In genomic region chr5:143547342-143547741, GRCh38 we compare ENCODE assay signal across 1 cellular context.
TF ChIP-seq lines count a peak whose summit lies in the region.

No MANE protein-coding gene starts in this region.

TF ChIP-seq in HepG2, 621 proteins besides CTCF, POLR2A, EP300 and RAD21 (continued from another document and continues in another):
- TF ChIP-seq REL (CRISPR knock-in tag; conservative IDR thresholded peaks at IDR 0.05), result no peak
- TF ChIP-seq SETDB1 (CRISPR knock-in tag; IDR thresholded peaks at IDR 0.05; ENCODE audit: borderline replicate concordance), result no peak
- TF ChIP-seq SP2 (CRISPR knock-in tag; IDR thresholded peaks at IDR 0.05), result no peak
- TF ChIP-seq TRIM24 (CRISPR knock-in tag; IDR thresholded peaks at IDR 0.05), result no peak
- TF ChIP-seq ZNF839 (CRISPR knock-in tag; IDR thresholded peaks at IDR 0.05; ENCODE audit: borderline replicate concordance), result no peak
- no peak for TF ChIP-seq ZNF605 (CRISPR knock-in tag; IDR thresholded peaks at IDR 0.05)
- no peak for TF ChIP-seq ZFP36 (IDR thresholded peaks at IDR 0.05; ENCODE audit: borderline replicate concordance, low read depth, low read length, partially characterized antibody)
- no peak for TF ChIP-seq NPAS2 (CRISPR knock-in tag; IDR thresholded peaks at IDR 0.05; ENCODE audit: borderline replicate concordance)
- TF ChIP-seq ZBTB1 (CRISPR knock-in tag; IDR thresholded peaks at IDR 0.05; ENCODE audit: borderline replicate concordance), result no peak
- TF ChIP-seq, protein P1, sequence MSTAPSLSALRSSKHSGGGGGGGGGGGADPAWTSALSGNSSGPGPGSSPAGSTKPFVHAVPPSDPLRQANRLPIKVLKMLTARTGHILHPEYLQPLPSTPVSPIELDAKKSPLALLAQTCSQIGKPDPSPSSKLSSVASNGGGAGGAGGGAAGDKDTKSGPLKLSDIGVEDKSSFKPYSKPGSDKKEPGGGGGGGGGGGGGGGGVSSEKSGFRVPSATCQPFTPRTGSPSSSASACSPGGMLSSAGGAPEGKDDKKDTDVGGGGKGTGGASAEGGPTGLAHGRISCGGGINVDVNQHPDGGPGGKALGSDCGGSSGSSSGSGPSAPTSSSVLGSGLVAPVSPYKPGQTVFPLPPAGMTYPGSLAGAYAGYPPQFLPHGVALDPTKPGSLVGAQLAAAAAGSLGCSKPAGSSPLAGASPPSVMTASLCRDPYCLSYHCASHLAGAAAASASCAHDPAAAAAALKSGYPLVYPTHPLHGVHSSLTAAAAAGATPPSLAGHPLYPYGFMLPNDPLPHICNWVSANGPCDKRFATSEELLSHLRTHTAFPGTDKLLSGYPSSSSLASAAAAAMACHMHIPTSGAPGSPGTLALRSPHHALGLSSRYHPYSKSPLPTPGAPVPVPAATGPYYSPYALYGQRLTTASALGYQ (CRISPR knock-in tag; IDR thresholded peaks at IDR 0.05), result peak; percentile 64
- TF ChIP-seq, protein P2, sequence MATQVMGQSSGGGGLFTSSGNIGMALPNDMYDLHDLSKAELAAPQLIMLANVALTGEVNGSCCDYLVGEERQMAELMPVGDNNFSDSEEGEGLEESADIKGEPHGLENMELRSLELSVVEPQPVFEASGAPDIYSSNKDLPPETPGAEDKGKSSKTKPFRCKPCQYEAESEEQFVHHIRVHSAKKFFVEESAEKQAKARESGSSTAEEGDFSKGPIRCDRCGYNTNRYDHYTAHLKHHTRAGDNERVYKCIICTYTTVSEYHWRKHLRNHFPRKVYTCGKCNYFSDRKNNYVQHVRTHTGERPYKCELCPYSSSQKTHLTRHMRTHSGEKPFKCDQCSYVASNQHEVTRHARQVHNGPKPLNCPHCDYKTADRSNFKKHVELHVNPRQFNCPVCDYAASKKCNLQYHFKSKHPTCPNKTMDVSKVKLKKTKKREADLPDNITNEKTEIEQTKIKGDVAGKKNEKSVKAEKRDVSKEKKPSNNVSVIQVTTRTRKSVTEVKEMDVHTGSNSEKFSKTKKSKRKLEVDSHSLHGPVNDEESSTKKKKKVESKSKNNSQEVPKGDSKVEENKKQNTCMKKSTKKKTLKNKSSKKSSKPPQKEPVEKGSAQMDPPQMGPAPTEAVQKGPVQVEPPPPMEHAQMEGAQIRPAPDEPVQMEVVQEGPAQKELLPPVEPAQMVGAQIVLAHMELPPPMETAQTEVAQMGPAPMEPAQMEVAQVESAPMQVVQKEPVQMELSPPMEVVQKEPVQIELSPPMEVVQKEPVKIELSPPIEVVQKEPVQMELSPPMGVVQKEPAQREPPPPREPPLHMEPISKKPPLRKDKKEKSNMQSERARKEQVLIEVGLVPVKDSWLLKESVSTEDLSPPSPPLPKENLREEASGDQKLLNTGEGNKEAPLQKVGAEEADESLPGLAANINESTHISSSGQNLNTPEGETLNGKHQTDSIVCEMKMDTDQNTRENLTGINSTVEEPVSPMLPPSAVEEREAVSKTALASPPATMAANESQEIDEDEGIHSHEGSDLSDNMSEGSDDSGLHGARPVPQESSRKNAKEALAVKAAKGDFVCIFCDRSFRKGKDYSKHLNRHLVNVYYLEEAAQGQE (IDR thresholded peaks at IDR 0.05; ENCODE audit: borderline replicate concordance in 1 of 2, low read depth in 1 of 2, low read length in 2 of 2), result peak in 1 of 2 experiments; percentile 46; a peak in 1 of 4 replicates
- TF ChIP-seq NFKB2 (CRISPR knock-in tag; IDR thresholded peaks at IDR 0.05; ENCODE audit: borderline replicate concordance), result no peak
- no peak for TF ChIP-seq ZNF563 (CRISPR knock-in tag; IDR thresholded peaks at IDR 0.05)
- TF ChIP-seq ZSCAN25 (CRISPR knock-in tag; IDR thresholded peaks at IDR 0.05), result no peak
- no peak for TF ChIP-seq ZNF761 (CRISPR knock-in tag; conservative IDR thresholded peaks at IDR 0.05)
- TF ChIP-seq NCOA2 (CRISPR knock-in tag; IDR thresholded peaks at IDR 0.05), result peak; percentile 96
- no peak for TF ChIP-seq HOXA5 (CRISPR knock-in tag; IDR thresholded peaks at IDR 0.05)
- TF ChIP-seq HOXA9 (CRISPR knock-in tag; IDR thresholded peaks at IDR 0.05; ENCODE audit: borderline replicate concordance), result no peak
- no peak for TF ChIP-seq ZBTB25 (CRISPR knock-in tag; IDR thresholded peaks at IDR 0.05)
- no peak for TF ChIP-seq ZNF784 (CRISPR knock-in tag; IDR thresholded peaks at IDR 0.05; ENCODE audit: borderline replicate concordance)
- TF ChIP-seq, protein P3, sequence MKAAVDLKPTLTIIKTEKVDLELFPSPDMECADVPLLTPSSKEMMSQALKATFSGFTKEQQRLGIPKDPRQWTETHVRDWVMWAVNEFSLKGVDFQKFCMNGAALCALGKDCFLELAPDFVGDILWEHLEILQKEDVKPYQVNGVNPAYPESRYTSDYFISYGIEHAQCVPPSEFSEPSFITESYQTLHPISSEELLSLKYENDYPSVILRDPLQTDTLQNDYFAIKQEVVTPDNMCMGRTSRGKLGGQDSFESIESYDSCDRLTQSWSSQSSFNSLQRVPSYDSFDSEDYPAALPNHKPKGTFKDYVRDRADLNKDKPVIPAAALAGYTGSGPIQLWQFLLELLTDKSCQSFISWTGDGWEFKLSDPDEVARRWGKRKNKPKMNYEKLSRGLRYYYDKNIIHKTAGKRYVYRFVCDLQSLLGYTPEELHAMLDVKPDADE (CRISPR knock-in tag; IDR thresholded peaks at IDR 0.05), result no peak
- TF ChIP-seq ZSCAN12 (CRISPR knock-in tag; IDR thresholded peaks at IDR 0.05), result no peak
- TF ChIP-seq ZNF569 (CRISPR knock-in tag; IDR thresholded peaks at IDR 0.05; ENCODE audit: borderline replicate concordance), result no peak
- TF ChIP-seq FOXJ3 (CRISPR knock-in tag; IDR thresholded peaks at IDR 0.05; ENCODE audit: borderline replicate concordance), result peak; percentile 82; the same call in 1 of the 2 replicates
- peak; percentile 95 for TF ChIP-seq SOX13 (IDR thresholded peaks at IDR 0.05)
- TF ChIP-seq SOX13 (CRISPR knock-in tag; conservative IDR thresholded peaks at IDR 0.05 in 1 of 2, IDR thresholded peaks at IDR 0.05 in 1 of 2), result peak in 1 of 2 experiments; percentile 100; a peak in 2 of 4 replicates
- no peak for TF ChIP-seq MLX (CRISPR knock-in tag; IDR thresholded peaks at IDR 0.05)
- TF ChIP-seq TFAP4 (IDR thresholded peaks at IDR 0.05; ENCODE audit: borderline replicate concordance, low read depth), result 0 out of 2 replicates have a peak, but pooled peaks have one; percentile 27
- TF ChIP-seq FOXM1 (CRISPR knock-in tag; IDR thresholded peaks at IDR 0.05), result no peak
- no peak for TF ChIP-seq DNMT1 (CRISPR knock-in tag; IDR thresholded peaks at IDR 0.05)
- TF ChIP-seq FOXK1 (CRISPR knock-in tag; IDR thresholded peaks at IDR 0.05; ENCODE audit: borderline replicate concordance, low read depth), result peak; percentile 97
- no peak for TF ChIP-seq ZNF251 (CRISPR knock-in tag; IDR thresholded peaks at IDR 0.05)
- peak; percentile 66; the same call in 1 of the 2 replicates for TF ChIP-seq PRDM10 (CRISPR knock-in tag; IDR thresholded peaks at IDR 0.05; ENCODE audit: low read depth)
- no peak for TF ChIP-seq MAFK (conservative IDR thresholded peaks at IDR 0.05 in 1 of 2, IDR thresholded peaks at IDR 0.05 in 1 of 2; ENCODE audit: low read length in 2 of 2)
- TF ChIP-seq, protein P4, sequence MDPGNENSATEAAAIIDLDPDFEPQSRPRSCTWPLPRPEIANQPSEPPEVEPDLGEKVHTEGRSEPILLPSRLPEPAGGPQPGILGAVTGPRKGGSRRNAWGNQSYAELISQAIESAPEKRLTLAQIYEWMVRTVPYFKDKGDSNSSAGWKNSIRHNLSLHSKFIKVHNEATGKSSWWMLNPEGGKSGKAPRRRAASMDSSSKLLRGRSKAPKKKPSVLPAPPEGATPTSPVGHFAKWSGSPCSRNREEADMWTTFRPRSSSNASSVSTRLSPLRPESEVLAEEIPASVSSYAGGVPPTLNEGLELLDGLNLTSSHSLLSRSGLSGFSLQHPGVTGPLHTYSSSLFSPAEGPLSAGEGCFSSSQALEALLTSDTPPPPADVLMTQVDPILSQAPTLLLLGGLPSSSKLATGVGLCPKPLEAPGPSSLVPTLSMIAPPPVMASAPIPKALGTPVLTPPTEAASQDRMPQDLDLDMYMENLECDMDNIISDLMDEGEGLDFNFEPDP (CRISPR knock-in tag; conservative IDR thresholded peaks at IDR 0.05), result no peak
- TF ChIP-seq, protein P5, sequence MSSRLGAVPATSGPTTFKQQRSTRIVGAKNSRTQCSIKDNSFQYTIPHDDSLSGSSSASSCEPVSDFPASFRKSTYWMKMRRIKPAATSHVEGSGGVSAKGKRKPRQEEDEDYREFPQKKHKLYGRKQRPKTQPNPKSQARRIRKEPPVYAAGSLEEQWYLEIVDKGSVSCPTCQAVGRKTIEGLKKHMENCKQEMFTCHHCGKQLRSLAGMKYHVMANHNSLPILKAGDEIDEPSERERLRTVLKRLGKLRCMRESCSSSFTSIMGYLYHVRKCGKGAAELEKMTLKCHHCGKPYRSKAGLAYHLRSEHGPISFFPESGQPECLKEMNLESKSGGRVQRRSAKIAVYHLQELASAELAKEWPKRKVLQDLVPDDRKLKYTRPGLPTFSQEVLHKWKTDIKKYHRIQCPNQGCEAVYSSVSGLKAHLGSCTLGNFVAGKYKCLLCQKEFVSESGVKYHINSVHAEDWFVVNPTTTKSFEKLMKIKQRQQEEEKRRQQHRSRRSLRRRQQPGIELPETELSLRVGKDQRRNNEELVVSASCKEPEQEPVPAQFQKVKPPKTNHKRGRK (CRISPR knock-in tag; IDR thresholded peaks at IDR 0.05), result no peak
- TF ChIP-seq ZNF343 (CRISPR knock-in tag; IDR thresholded peaks at IDR 0.05), result no peak
- TF ChIP-seq CSRNP1 (CRISPR knock-in tag; IDR thresholded peaks at IDR 0.05), result no peak
